Comparison of ENCODE assay signal across 27 cellular contexts in the genomic region with DNA sequence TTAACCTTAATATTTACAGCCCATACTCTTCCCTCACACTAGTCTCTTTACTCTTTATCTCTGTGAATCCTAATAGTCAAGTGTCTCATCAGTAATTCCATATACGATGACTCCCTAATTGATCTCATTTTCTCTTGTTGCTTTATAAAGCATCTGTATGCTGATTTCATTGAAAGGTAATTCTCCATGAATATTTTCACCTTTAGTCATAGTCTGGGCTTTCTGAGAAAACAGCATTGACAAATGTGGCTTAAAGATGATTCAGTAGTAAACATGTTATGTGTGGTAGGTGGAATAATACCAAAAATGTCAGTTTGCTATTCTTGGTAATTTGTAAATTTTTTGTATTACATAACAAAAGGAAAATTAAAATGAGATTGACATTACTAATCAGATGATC.
"Had no signal": no experiment of that assay in that cellular context is flagged by ENCODE, and none has a peak within 500 bp of the region (broad histone marks: within the 10 kb centered on the region; RNA-seq: fewer than 3 reads in every experiment).

No MANE protein-coding gene starts in this region.

- H3K36me3 Mint-ChIP-seq: activated naive CD8-positive, alpha-beta T cell treated with anti-CD3 and anti-CD28 coated beads, Interleukin-2, amount 10 ng/mL, durations not matched to agents 7 days and 5 days had no signal

- H3K4me3 Mint-ChIP-seq: activated CD8-positive, alpha-beta T cell treated with anti-CD3 and anti-CD28 coated beads, Interleukin-2, amount 10 ng/mL, durations not matched to agents 7 days and 5 days; activated naive CD8-positive, alpha-beta T cell treated with anti-CD3 and anti-CD28 coated beads, Interleukin-2, amount 10 ng/mL, durations not matched to agents 7 days and 5 days had no signal

- H3K27me3 Mint-ChIP-seq: activated naive CD8-positive, alpha-beta T cell treated with anti-CD3 and anti-CD28 coated beads, Interleukin-2, amount 10 ng/mL, durations not matched to agents 7 days and 5 days had no signal

- H3K27ac ChIP-seq: adrenal gland, body of pancreas, cardiac muscle cell, colonic mucosa, KMS-11, PC-9, SJCRH30 had no signal

- H3K27me3 ChIP-seq: adrenal gland, body of pancreas, cardiac muscle cell, colonic mucosa, SJCRH30 had no signal

- H3K36me3 ChIP-seq: adrenal gland, cardiac muscle cell, colonic mucosa, SJCRH30 had no signal

- H3K4me3 ChIP-seq: adrenal gland, body of pancreas, cardiac muscle cell, colonic mucosa, PC-9, SJCRH30 had no signal

- H3K9me3 ChIP-seq: adrenal gland, body of pancreas, colonic mucosa, SJCRH30, SK-N-SH had no signal

- H3K4me1 ChIP-seq: adrenal gland, body of pancreas, colonic mucosa, SJCRH30 had no signal

- H3K27ac Mint-ChIP-seq: activated CD8-positive, alpha-beta T cell treated with anti-CD3 and anti-CD28 coated beads, Interleukin-2, amount 10 ng/mL, durations not matched to agents 7 days and 5 days; activated naive CD8-positive, alpha-beta T cell treated with anti-CD3 and anti-CD28 coated beads, Interleukin-2, amount 10 ng/mL, durations not matched to agents 7 days and 5 days had no signal

- ATAC-seq: activated CD4-positive, CD25-positive, alpha-beta regulatory T cell treated with anti-CD3 and anti-CD28 coated beads, Interleukin-2, amount 50 U/mL, for 24 hours; activated CD8-positive, alpha-beta T cell treated with anti-CD3 and anti-CD28 coated beads, Interleukin-2, amount 10 ng/mL, durations not matched to agents 7 days and 5 days; body of pancreas had no signal

- H3K4me1 Mint-ChIP-seq: activated naive CD8-positive, alpha-beta T cell treated with anti-CD3 and anti-CD28 coated beads, Interleukin-2, amount 10 ng/mL, durations not matched to agents 7 days and 5 days had no signal

- DNase-seq: activated CD4-positive, alpha-beta T cell treated with anti-CD3 and anti-CD28 coated beads for 48 hours; activated CD4-positive, alpha-beta T cell treated with anti-CD3 and anti-CD28 coated beads, Interleukin-2, amount 50 U/mL, for 4 hours; activated CD8-positive, alpha-beta memory T cell treated with anti-CD3 and anti-CD28 coated beads, Interleukin-2, amount 50 U/mL, for 48 hours; activated CD8-positive, alpha-beta T cell treated with anti-CD3 and anti-CD28 coated beads, Interleukin-2, amount 10 ng/mL, durations not matched to agents 7 days and 5 days; activated naive CD4-positive, alpha-beta T cell treated with anti-CD3 and anti-CD28 coated beads, Interleukin-2, amount 50 U/mL, for 16 hours; activated naive CD8-positive, alpha-beta T cell treated with anti-CD3 and anti-CD28 coated beads, Interleukin-2, amount 10 ng/mL, durations not matched to agents 7 days and 5 days; activated T-cell treated with anti-CD3 and anti-CD28 coated beads, Interleukin-2, amount 50 U/mL, for 1 hour; adrenal gland; anterior cingulate cortex; body of pancreas; colonic mucosa; MM.1S; NCI-H1105; NCI-H1436; NCI-H1694 treated with DMSO at 0.1 percent for 48 hours; NCI-H2029 treated with DMSO at 0.1 percent for 48 hours; NCI-H510A treated with DMSO at 0.1 percent for 48 hours; NCI-H69; PC-9; Right ventricle myocardium superior; RPMI8226; SJCRH30; SK-N-SH; T-helper 1 cell had no signal
